In genomic region chr10:133361773-133362441, GRCh38 we compare ENCODE assay signal across 25 cellular contexts. TPM values are rescaled to one million over a fixed set of nuclear protein-coding genes. Genes with fewer than 3 reads are reported as not detected.
DNase-seq lines count a peak whose midpoint lies in the region; ATAC-seq and TF ChIP-seq lines count a peak whose summit lies in the region.
"Had no signal": no experiment of that assay in that cellular context is flagged by ENCODE, and none has a peak within 500 bp of the region (broad histone marks: within the 10 kb centered on the region; RNA-seq: fewer than 3 reads in every experiment).

No MANE protein-coding gene starts in this region.

- 47 to 48% methylated on average over 18 of the region's 18 CpGs for WGBS in tibial nerve, 2 donors

- H3K4me3 Mint-ChIP-seq in activated CD8-positive, alpha-beta memory T cell treated with anti-CD3 and anti-CD28 coated beads, Interleukin-2, amount 10 ng/mL, durations not matched to agents 7 days and 5 days = peak overlapping the region; percentile 13
- H3K4me3 Mint-ChIP-seq in central memory CD8-positive, alpha-beta T cell = peak overlapping the region; percentile 39
- no peak overlapping the region for H3K4me3 Mint-ChIP-seq in activated T-helper 2 cell treated with anti-CD3 and anti-CD28 coated beads, Interferon-gamma antibody, Interleukin-2, Interleukin-4, amounts not matched to agents 10 μg/mL and 5 μg/mL and 100 μg/mL, durations not matched to agents 14 hours and 24 hours and 36 hours (ENCODE audit: low read depth)
- H3K4me3 Mint-ChIP-seq: activated naive CD4-positive, alpha-beta T cell treated with anti-CD3 and anti-CD28 coated beads, Interleukin-2, amount 50 U/mL, for 24 hours; natural killer cell had no signal

- intact Hi-C loops in activated T-helper 2 cell treated with anti-CD3 and anti-CD28 coated beads, Interferon-gamma antibody, Interleukin-2, Interleukin-4, amounts not matched to agents 10 μg/mL and 5 μg/mL and 100 μg/mL, durations not matched to agents 14 hours and 24 hours and 36 hours (cut with micrococcal nuclease) = no loop called here
- intact Hi-C loops in tibial artery (cut with DNase I; ENCODE audit: low total_unique reads) = no loop called here

- H3K36me3 Mint-ChIP-seq in activated CD8-positive, alpha-beta memory T cell treated with anti-CD3 and anti-CD28 coated beads, Interleukin-2, amount 10 ng/mL, durations not matched to agents 7 days and 5 days = peaks cover 2% of the 10 kb centered on the region
- H3K36me3 Mint-ChIP-seq in central memory CD8-positive, alpha-beta T cell (ENCODE audit: insufficient read depth) = peaks cover 9% of the 10 kb centered on the region
- peaks cover 19% of the 10 kb centered on the region for H3K36me3 Mint-ChIP-seq in activated T-helper 2 cell treated with anti-CD3 and anti-CD28 coated beads, Interferon-gamma antibody, Interleukin-2, Interleukin-4, amounts not matched to agents 10 μg/mL and 5 μg/mL and 100 μg/mL, durations not matched to agents 14 hours and 24 hours and 36 hours (ENCODE audit: low read depth)
- H3K36me3 Mint-ChIP-seq: natural killer cell had no signal

- POLR2A ChIA-PET in HEK293 (lab: Yijun Ruan, JAX) = interaction anchor here (0.9 to 2.6 kb wide), 3 partner anchors 9 to 16 kb away, joined by 3 to 16 read pairs (median 3); partner anchors contain the start of gene ECHS1

- H3K36me3 ChIP-seq in HEK293 (ENCODE audit: control insufficient read depth in 2 of 2, insufficient read depth in 1 of 2, low read length in 2 of 2) (peaks cover 0 to 47% of the 10 kb centered on the region in 2 experiments; a peak in 2 of 3 replicates), tibial nerve (peaks cover 0 to 54% (median 7%) of the 10 kb centered on the region in 3 donors), tibial artery (peaks cover 24 to 58% (median 52%) of the 10 kb centered on the region in 3 donors)

- H3K4me3 ChIP-seq in HEK293 (ENCODE audit: low read depth, low read length) (no peak overlapping the region), tibial nerve (peak overlapping the region in 2 of 4 donors; percentile 0 to 10), tibial artery (no peak overlapping the region)
- H3K4me3 ChIP-seq: stomach, upper lobe of left lung had no signal

- H3K4me1 ChIP-seq in HEK293 (ENCODE audit: control insufficient read depth, insufficient read depth, low read length) = peaks cover 4% of the 10 kb centered on the region; the same call in 1 of the 2 replicates
- peaks cover 0 to 10% (median under 1%) of the 10 kb centered on the region in 4 donors for H3K4me1 ChIP-seq in tibial nerve
- H3K4me1 ChIP-seq in tibial artery = peaks cover 0 to 10% (median 9%) of the 10 kb centered on the region in 4 donors

- no peaks in the 10 kb centered on the region for H3K27me3 Mint-ChIP-seq in activated CD8-positive, alpha-beta memory T cell treated with anti-CD3 and anti-CD28 coated beads, Interleukin-2, amount 10 ng/mL, durations not matched to agents 7 days and 5 days
- H3K27me3 Mint-ChIP-seq in central memory CD8-positive, alpha-beta T cell = no peaks in the 10 kb centered on the region
- H3K27me3 Mint-ChIP-seq in activated T-helper 2 cell treated with anti-CD3 and anti-CD28 coated beads, Interferon-gamma antibody, Interleukin-2, Interleukin-4, amounts not matched to agents 10 μg/mL and 5 μg/mL and 100 μg/mL, durations not matched to agents 14 hours and 24 hours and 36 hours (ENCODE audit: low read depth) = no peaks in the 10 kb centered on the region
- H3K27me3 Mint-ChIP-seq: activated naive CD4-positive, alpha-beta T cell treated with anti-CD3 and anti-CD28 coated beads, Interleukin-2, amount 50 U/mL, for 24 hours had no signal

- no peak for TF ChIP-seq POLR2A in tibial nerve (IDR thresholded peaks at IDR 0.05)

- no peak for ATAC-seq in activated CD8-positive, alpha-beta memory T cell treated with anti-CD3 and anti-CD28 coated beads, Interleukin-2, amount 10 ng/mL, durations not matched to agents 7 days and 5 days
- ATAC-seq in central memory CD8-positive, alpha-beta T cell (replicated peaks; ENCODE audit: extremely low read depth, poor library complexity, severe bottlenecking) = no peak
- ATAC-seq: natural killer cell, Panc1 had no signal

- TF ChIP-seq EP300 in tibial nerve (IDR thresholded peaks at IDR 0.05) = peak in 1 of 2 donors; percentile 70

- no peak overlapping the region for H3K27ac ChIP-seq in HEK293 (ENCODE audit: extremely low read depth, low read depth, low read length)
- peak overlapping the region; percentile 52 to 91 (median 77) for H3K27ac ChIP-seq in tibial nerve
- no peak overlapping the region for H3K27ac ChIP-seq in tibial artery
- H3K27ac ChIP-seq: stomach, upper lobe of left lung had no signal

- H3K27me3 ChIP-seq in tibial nerve (no peaks in the 10 kb centered on the region), tibial artery (peaks cover 0 to under 1% of the 10 kb centered on the region in 2 donors)

- no peaks in the 10 kb centered on the region for H3K9me3 Mint-ChIP-seq in activated CD8-positive, alpha-beta memory T cell treated with anti-CD3 and anti-CD28 coated beads, Interleukin-2, amount 10 ng/mL, durations not matched to agents 7 days and 5 days (ENCODE audit: low read depth)
- no peaks in the 10 kb centered on the region for H3K9me3 Mint-ChIP-seq in central memory CD8-positive, alpha-beta T cell
- no peaks in the 10 kb centered on the region for H3K9me3 Mint-ChIP-seq in activated T-helper 2 cell treated with anti-CD3 and anti-CD28 coated beads, Interferon-gamma antibody, Interleukin-2, Interleukin-4, amounts not matched to agents 10 μg/mL and 5 μg/mL and 100 μg/mL, durations not matched to agents 14 hours and 24 hours and 36 hours
- H3K9me3 Mint-ChIP-seq: activated naive CD4-positive, alpha-beta T cell treated with anti-CD3 and anti-CD28 coated beads, Interleukin-2, amount 50 U/mL, for 24 hours; natural killer cell had no signal

- peaks cover 10% of the 10 kb centered on the region for H3K4me1 Mint-ChIP-seq in activated CD8-positive, alpha-beta memory T cell treated with anti-CD3 and anti-CD28 coated beads, Interleukin-2, amount 10 ng/mL, durations not matched to agents 7 days and 5 days
- H3K4me1 Mint-ChIP-seq in central memory CD8-positive, alpha-beta T cell = peaks cover 11% of the 10 kb centered on the region
- peaks cover 6% of the 10 kb centered on the region for H3K4me1 Mint-ChIP-seq in activated T-helper 2 cell treated with anti-CD3 and anti-CD28 coated beads, Interferon-gamma antibody, Interleukin-2, Interleukin-4, amounts not matched to agents 10 μg/mL and 5 μg/mL and 100 μg/mL, durations not matched to agents 14 hours and 24 hours and 36 hours (ENCODE audit: low read depth)
- H3K4me1 Mint-ChIP-seq: activated naive CD4-positive, alpha-beta T cell treated with anti-CD3 and anti-CD28 coated beads, Interleukin-2, amount 50 U/mL, for 24 hours; natural killer cell had no signal

- no peak for DNase-seq in activated CD8-positive, alpha-beta memory T cell treated with anti-CD3 and anti-CD28 coated beads, Interleukin-2, amount 10 ng/mL, durations not matched to agents 7 days and 5 days
- no peak for DNase-seq in activated CD8-positive, alpha-beta memory T cell treated with anti-CD3 and anti-CD28 coated beads for 24 hours
- DNase-seq in central memory CD8-positive, alpha-beta T cell (ENCODE audit: low spot score in 2 of 2) = no peak
- DNase-seq in tibial nerve (ENCODE audit: low spot score in 2 of 2) = no peak
- no peak for DNase-seq in NCI-H187 (lab: John Stamatoyannopoulos, UW)
- no peak for DNase-seq in activated T-helper 2 cell treated with anti-CD3 and anti-CD28 coated beads, Interferon-gamma antibody, Interleukin-2, Interleukin-4, amounts not matched to agents 10 μg/mL and 5 μg/mL and 100 μg/mL, durations not matched to agents 14 hours and 24 hours and 36 hours (ENCODE audit: low spot score)
- DNase-seq in tibial artery = no peak
- DNase-seq: activated CD4-positive, alpha-beta T cell treated with anti-CD3 and anti-CD28 coated beads, Interleukin-2, amount 50 U/mL, for 48 hours; activated T-cell treated with anti-CD3 and anti-CD28 coated beads, Interleukin-2, amount 50 U/mL, for 1 hour; HCEC 1CT; natural killer cell; NCI-H1105 treated with DMSO at 0.1 percent for 48 hours; NCI-H2107; NCI-H510A; stimulated activated CD4-positive, alpha-beta T cell treated with anti-CD3 and anti-CD28 coated beads, Interleukin-1b, Interleukin-23, amount 100 ng/mL, for 48 hours; stomach; upper lobe of left lung had no signal

- H3K9me3 ChIP-seq in HEK293 (ENCODE audit: control insufficient read depth, insufficient read depth, low read depth, low read length) (no peaks in the 10 kb centered on the region), tibial nerve (peaks cover 0 to 8% (median 0%) of the 10 kb centered on the region in 4 donors), tibial artery (no peaks in the 10 kb centered on the region)
- H3K9me3 ChIP-seq: stomach, upper lobe of left lung had no signal

- TF ChIP-seq CTCF in HEK293 (tag by site-specific recombination; IDR thresholded peaks at IDR 0.05) = no peak
- no peak for TF ChIP-seq CTCF in tibial nerve (IDR thresholded peaks at IDR 0.05)
- TF ChIP-seq CTCF in tibial artery (IDR thresholded peaks at IDR 0.05) = no peak

- H3K27ac Mint-ChIP-seq in activated CD8-positive, alpha-beta memory T cell treated with anti-CD3 and anti-CD28 coated beads, Interleukin-2, amount 10 ng/mL, durations not matched to agents 7 days and 5 days = peak overlapping the region; percentile 16
- H3K27ac Mint-ChIP-seq in central memory CD8-positive, alpha-beta T cell (ENCODE audit: low read depth) = peak overlapping the region; percentile 81
- no peak overlapping the region for H3K27ac Mint-ChIP-seq in activated T-helper 2 cell treated with anti-CD3 and anti-CD28 coated beads, Interferon-gamma antibody, Interleukin-2, Interleukin-4, amounts not matched to agents 10 μg/mL and 5 μg/mL and 100 μg/mL, durations not matched to agents 14 hours and 24 hours and 36 hours
- H3K27ac Mint-ChIP-seq: activated naive CD4-positive, alpha-beta T cell treated with anti-CD3 and anti-CD28 coated beads, Interleukin-2, amount 50 U/mL, for 24 hours; natural killer cell had no signal

- CTCF ChIA-PET in activated CD8-positive, alpha-beta memory T cell treated with anti-CD3 and anti-CD28 coated beads, Interleukin-2, amount 10 ng/mL, durations not matched to agents 7 days and 5 days (lab: Charles Lee) = interaction anchor here (0.6 to 1.9 kb wide), 4 partner anchors 9 to 47 kb away, joined by 3 to 8 read pairs (median 4); partner anchors contain the start of gene PRAP1
- CTCF ChIA-PET in HEK293 (lab: Yijun Ruan, JAX) = interaction anchor here (1.1 to 4.2 kb wide), 2 partner anchors 11 to 32 kb away, joined by 3 to 27 read pairs; no protein-coding TSS in a partner anchor

RNA-seq across cellular contexts. Expression of gene FUOM, which starts 4.1 kb away (rescaled TPM):
- 10 to 100 TPM in 1 of 2 experiments, 1 to 10 TPM in 1; 9.1 to 13.1 TPM for total RNA-seq in activated CD8-positive, alpha-beta memory T cell treated with anti-CD3 and anti-CD28 coated beads, Interleukin-2, amount 10 ng/mL, durations not matched to agents 7 days and 5 days
- total RNA-seq in tibial nerve = 10 to 100 TPM; 44.1 to 59.4 (median 49.3) TPM
- total RNA-seq in activated T-helper 2 cell treated with anti-CD3 and anti-CD28 coated beads, Interferon-gamma antibody, Interleukin-2, Interleukin-4, amounts not matched to agents 10 μg/mL and 5 μg/mL and 100 μg/mL, durations not matched to agents 14 hours and 24 hours and 36 hours = 44.0 and 45.7 TPM in 2 replicates

RNA-seq across cellular contexts. Expression of gene ECHS1, which starts 11.2 kb away (rescaled TPM):
- total RNA-seq in activated CD8-positive, alpha-beta memory T cell treated with anti-CD3 and anti-CD28 coated beads, Interleukin-2, amount 10 ng/mL, durations not matched to agents 7 days and 5 days = 10 to 100 TPM; 34.0 to 50.2 TPM
- total RNA-seq in tibial nerve = 100 to 1,000 TPM in 1 of 4 donors, 10 to 100 TPM in 3; 70.5 to 104 (median 76.4) TPM
- total RNA-seq in activated T-helper 2 cell treated with anti-CD3 and anti-CD28 coated beads, Interferon-gamma antibody, Interleukin-2, Interleukin-4, amounts not matched to agents 10 μg/mL and 5 μg/mL and 100 μg/mL, durations not matched to agents 14 hours and 24 hours and 36 hours = 74.2 and 74.8 TPM in 2 replicates

RNA-seq across cellular contexts. Expression of gene PRAP1, which starts 14.7 kb away (rescaled TPM):
- total RNA-seq in activated CD8-positive, alpha-beta memory T cell treated with anti-CD3 and anti-CD28 coated beads, Interleukin-2, amount 10 ng/mL, durations not matched to agents 7 days and 5 days = not detected
- 10 to 100 TPM in 3 of 4 donors, 1 to 10 TPM in 1; 9.8 to 29.4 (median 16.6) TPM for total RNA-seq in tibial nerve
- total RNA-seq in activated T-helper 2 cell treated with anti-CD3 and anti-CD28 coated beads, Interferon-gamma antibody, Interleukin-2, Interleukin-4, amounts not matched to agents 10 μg/mL and 5 μg/mL and 100 μg/mL, durations not matched to agents 14 hours and 24 hours and 36 hours = not detected in 2 replicates
- total RNA-seq: chondrocyte; fibroblast of lung; natural killer cell; SK-MEL-5; T-helper 2 cell treated with Interferon-gamma antibody and Interleukin-4, amounts not matched to agents 100 ng/mL and 5 ng/mL, for 36 hours; upper lobe of left lung had no signal

RNA-seq across cellular contexts. Expression of gene PAOX, which starts 17.2 kb away (rescaled TPM):
- total RNA-seq in activated CD8-positive, alpha-beta memory T cell treated with anti-CD3 and anti-CD28 coated beads, Interleukin-2, amount 10 ng/mL, durations not matched to agents 7 days and 5 days = 1 to 10 TPM; 5.6 to 6.0 TPM
- 10 to 100 TPM; 15.3 to 26.7 (median 18.4) TPM for total RNA-seq in tibial nerve
- total RNA-seq in activated T-helper 2 cell treated with anti-CD3 and anti-CD28 coated beads, Interferon-gamma antibody, Interleukin-2, Interleukin-4, amounts not matched to agents 10 μg/mL and 5 μg/mL and 100 μg/mL, durations not matched to agents 14 hours and 24 hours and 36 hours = 11.9 and 13.2 TPM in 2 replicates

RNA-seq across cellular contexts. Expression of gene CALY, which starts 25.2 kb away (rescaled TPM):
- total RNA-seq in activated CD8-positive, alpha-beta memory T cell treated with anti-CD3 and anti-CD28 coated beads, Interleukin-2, amount 10 ng/mL, durations not matched to agents 7 days and 5 days = not detected
- total RNA-seq in tibial nerve = 1 to 10 TPM in 2 of 4 donors, under 1 TPM in 1, not detected in 1; 0.60 to 4.4 (median 1.2) TPM
- total RNA-seq in activated T-helper 2 cell treated with anti-CD3 and anti-CD28 coated beads, Interferon-gamma antibody, Interleukin-2, Interleukin-4, amounts not matched to agents 10 μg/mL and 5 μg/mL and 100 μg/mL, durations not matched to agents 14 hours and 24 hours and 36 hours = not detected in 2 replicates
- total RNA-seq: fibroblast of lung; mesenteric fat pad; natural killer cell; SK-MEL-5; T-helper 2 cell treated with Interferon-gamma antibody and Interleukin-4, amounts not matched to agents 100 ng/mL and 5 ng/mL, for 36 hours had no signal

Comparison
In these comparisons a context has a peak if more than half of its experiments do, and no peak if none do; other contexts are left out.
1. H3K27ac ChIP-seq: peak in tibial nerve (4 of 4); none in HEK293 (single experiment) and tibial artery (0 of 2).
2. RNA of gene PRAP1, which starts 14.7 kb away (total RNA-seq): 9.8 to 29.4 TPM in tibial nerve; not detected in activated CD8-positive, alpha-beta memory T cell treated with anti-CD3 and anti-CD28 coated beads, Interleukin-2, amount 10 ng/mL, durations not matched to agents 7 days and 5 days and not detected in activated T-helper 2 cell treated with anti-CD3 and anti-CD28 coated beads, Interferon-gamma antibody, Interleukin-2, Interleukin-4, amounts not matched to agents 10 μg/mL and 5 μg/mL and 100 μg/mL, durations not matched to agents 14 hours and 24 hours and 36 hours; every median in the first group is over 4 times any median in the second.